Comparison of ENCODE assay signal across 1 cellular context in the genomic region with DNA sequence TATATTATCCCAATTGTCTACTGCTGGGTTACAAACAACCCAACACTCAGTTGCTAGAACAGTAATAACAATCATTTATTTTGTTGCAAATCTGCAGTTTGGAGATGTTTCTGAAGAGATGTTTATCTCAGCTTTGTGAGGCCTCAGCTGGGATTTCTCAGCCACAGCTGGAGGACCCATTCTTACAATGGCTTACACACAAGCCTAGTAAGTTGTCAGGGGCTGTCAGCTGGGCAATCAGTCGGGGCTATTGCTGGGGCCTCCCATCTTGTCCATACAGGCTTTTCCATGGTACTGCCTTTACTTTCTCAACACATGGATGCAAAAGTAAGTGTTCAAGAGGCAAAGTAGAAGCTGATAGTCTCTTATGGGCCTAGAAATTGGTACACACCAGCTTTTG.
TF ChIP-seq lines count a peak whose summit lies in the region.

No MANE protein-coding gene starts in this region.

TF ChIP-seq in GM23338, 12 proteins besides CTCF, POLR2A, EP300 and RAD21 (continued from another document):
- TF ChIP-seq, protein P1, sequence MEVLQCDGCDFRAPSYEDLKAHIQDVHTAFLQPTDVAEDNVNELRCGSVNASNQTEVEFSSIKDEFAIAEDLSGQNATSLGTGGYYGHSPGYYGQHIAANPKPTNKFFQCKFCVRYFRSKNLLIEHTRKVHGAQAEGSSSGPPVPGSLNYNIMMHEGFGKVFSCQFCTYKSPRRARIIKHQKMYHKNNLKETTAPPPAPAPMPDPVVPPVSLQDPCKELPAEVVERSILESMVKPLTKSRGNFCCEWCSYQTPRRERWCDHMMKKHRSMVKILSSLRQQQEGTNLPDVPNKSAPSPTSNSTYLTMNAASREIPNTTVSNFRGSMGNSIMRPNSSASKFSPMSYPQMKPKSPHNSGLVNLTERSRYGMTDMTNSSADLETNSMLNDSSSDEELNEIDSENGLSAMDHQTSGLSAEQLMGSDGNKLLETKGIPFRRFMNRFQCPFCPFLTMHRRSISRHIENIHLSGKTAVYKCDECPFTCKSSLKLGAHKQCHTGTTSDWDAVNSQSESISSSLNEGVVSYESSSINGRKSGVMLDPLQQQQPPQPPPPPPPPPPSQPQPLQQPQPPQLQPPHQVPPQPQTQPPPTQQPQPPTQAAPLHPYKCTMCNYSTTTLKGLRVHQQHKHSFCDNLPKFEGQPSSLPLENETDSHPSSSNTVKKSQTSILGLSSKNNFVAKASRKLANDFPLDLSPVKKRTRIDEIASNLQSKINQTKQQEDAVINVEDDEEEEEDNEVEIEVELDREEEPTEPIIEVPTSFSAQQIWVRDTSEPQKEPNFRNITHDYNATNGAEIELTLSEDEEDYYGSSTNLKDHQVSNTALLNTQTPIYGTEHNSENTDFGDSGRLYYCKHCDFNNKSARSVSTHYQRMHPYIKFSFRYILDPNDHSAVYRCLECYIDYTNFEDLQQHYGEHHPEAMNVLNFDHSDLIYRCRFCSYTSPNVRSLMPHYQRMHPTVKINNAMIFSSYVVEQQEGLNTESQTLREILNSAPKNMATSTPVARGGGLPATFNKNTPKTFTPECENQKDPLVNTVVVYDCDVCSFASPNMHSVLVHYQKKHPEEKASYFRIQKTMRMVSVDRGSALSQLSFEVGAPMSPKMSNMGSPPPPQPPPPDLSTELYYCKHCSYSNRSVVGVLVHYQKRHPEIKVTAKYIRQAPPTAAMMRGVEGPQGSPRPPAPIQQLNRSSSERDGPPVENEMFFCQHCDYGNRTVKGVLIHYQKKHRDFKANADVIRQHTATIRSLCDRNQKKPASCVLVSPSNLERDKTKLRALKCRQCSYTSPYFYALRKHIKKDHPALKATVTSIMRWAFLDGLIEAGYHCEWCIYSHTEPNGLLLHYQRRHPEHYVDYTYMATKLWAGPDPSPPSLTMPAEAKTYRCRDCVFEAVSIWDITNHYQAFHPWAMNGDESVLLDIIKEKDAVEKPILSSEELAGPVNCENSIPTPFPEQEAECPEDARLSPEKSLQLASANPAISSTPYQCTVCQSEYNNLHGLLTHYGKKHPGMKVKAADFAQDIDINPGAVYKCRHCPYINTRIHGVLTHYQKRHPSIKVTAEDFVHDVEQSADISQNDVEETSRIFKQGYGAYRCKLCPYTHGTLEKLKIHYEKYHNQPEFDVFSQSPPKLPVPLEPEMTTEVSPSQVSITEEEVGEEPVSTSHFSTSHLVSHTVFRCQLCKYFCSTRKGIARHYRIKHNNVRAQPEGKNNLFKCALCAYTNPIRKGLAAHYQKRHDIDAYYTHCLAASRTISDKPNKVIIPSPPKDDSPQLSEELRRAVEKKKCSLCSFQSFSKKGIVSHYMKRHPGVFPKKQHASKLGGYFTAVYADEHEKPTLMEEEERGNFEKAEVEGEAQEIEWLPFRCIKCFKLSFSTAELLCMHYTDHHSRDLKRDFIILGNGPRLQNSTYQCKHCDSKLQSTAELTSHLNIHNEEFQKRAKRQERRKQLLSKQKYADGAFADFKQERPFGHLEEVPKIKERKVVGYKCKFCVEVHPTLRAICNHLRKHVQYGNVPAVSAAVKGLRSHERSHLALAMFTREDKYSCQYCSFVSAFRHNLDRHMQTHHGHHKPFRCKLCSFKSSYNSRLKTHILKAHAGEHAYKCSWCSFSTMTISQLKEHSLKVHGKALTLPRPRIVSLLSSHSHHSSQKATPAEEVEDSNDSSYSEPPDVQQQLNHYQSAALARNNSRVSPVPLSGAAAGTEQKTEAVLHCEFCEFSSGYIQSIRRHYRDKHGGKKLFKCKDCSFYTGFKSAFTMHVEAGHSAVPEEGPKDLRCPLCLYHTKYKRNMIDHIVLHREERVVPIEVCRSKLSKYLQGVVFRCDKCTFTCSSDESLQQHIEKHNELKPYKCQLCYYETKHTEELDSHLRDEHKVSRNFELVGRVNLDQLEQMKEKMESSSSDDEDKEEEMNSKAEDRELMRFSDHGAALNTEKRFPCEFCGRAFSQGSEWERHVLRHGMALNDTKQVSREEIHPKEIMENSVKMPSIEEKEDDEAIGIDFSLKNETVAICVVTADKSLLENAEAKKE (CRISPR knock-in tag; IDR thresholded peaks at IDR 0.05): no peak
